13 cellular contexts compared by ENCODE assay signal in genomic region chr6:108359901-108360882, GRCh38.
DNase-seq lines count a peak whose midpoint lies in the region; FAIRE-seq and TF ChIP-seq lines count a peak whose summit lies in the region.
"Had no signal": no experiment of that assay in that cellular context is flagged by ENCODE, and none has a peak within 500 bp of the region (broad histone marks: within the 10 kb centered on the region; RNA-seq: fewer than 3 reads in every experiment).

No MANE protein-coding gene starts in this region.

- no peak overlapping the region for H3K9ac ChIP-seq in OCI-LY1 (ENCODE audit: low read length)

- H3K9me2 ChIP-seq in OCI-LY1 (ENCODE audit: low read depth, low read length) = no peaks in the 10 kb centered on the region

- peak; percentile 52; the same call in 1 of the 2 replicates for TF ChIP-seq CTCF in OCI-LY1 (IDR thresholded peaks at IDR 0.05; ENCODE audit: low read length)
- peak; percentile 35 for TF ChIP-seq CTCF in epithelial cell of proximal tubule (conservative IDR thresholded peaks at IDR 0.05; ENCODE audit: low read depth, low read length)

- DNase-seq in GM18507 (ENCODE audit: extremely low spot score, insufficient read length, low read depth) (no peak), epithelial cell of proximal tubule (ENCODE audit: low read depth) (no peak), NCI-H1105 treated with DMSO at 0.1 percent for 48 hours (lab: John Stamatoyannopoulos, UW) (no peak), H4 (ENCODE audit: low spot score) (no peak), COR-L47 (lab: John Stamatoyannopoulos, UW) (no peak)
- no peak for DNase-seq in stimulated activated CD4-positive, alpha-beta T cell treated with anti-CD3 and anti-CD28 coated beads, Interleukin-4, amount 100 ng/mL, for 24 hours
- DNase-seq: activated T-cell treated with anti-CD3 and anti-CD28 coated beads, Interleukin-2, amount 50 U/mL, for 1 hour; NCI-H774 had no signal

- no peaks in the 10 kb centered on the region for H3K27me3 ChIP-seq in OCI-LY1 (ENCODE audit: insufficient read depth, low read length)
- H3K27me3 ChIP-seq: gastroesophageal sphincter, right atrium auricular region, tibial nerve had no signal

- H3K4me3 ChIP-seq in OCI-LY1 (ENCODE audit: low read depth, low read length, poor library complexity, severe bottlenecking) = no peak overlapping the region
- no peak overlapping the region for H3K4me3 ChIP-seq in epithelial cell of proximal tubule (ENCODE audit: low read depth, low read length)
- H3K4me3 ChIP-seq: gastroesophageal sphincter, right atrium auricular region, tibial nerve had no signal

- H3K4me2 ChIP-seq in OCI-LY1 (ENCODE audit: low read length) = no peak overlapping the region

- no peaks in the 10 kb centered on the region for H3K79me2 ChIP-seq in OCI-LY1 (ENCODE audit: insufficient read depth, low read length)

- no peak overlapping the region for H3K27ac ChIP-seq in OCI-LY1 (ENCODE audit: low read depth, low read length, poor library complexity, severe bottlenecking)
- H3K27ac ChIP-seq: gastroesophageal sphincter, right atrium auricular region, tibial nerve had no signal

- no peaks in the 10 kb centered on the region for H3F3A ChIP-seq in OCI-LY1 (ENCODE audit: insufficient read depth, low read length)

- H2AFZ ChIP-seq in OCI-LY1 (ENCODE audit: low read length) = no peak overlapping the region

- H3K9me3 ChIP-seq in OCI-LY1 (ENCODE audit: low read length) = no peaks in the 10 kb centered on the region
- H3K9me3 ChIP-seq: gastroesophageal sphincter, right atrium auricular region, tibial nerve had no signal

- no peaks in the 10 kb centered on the region for H4K20me1 ChIP-seq in OCI-LY1 (ENCODE audit: insufficient read depth, low read length)

- no peaks in the 10 kb centered on the region for H3K4me1 ChIP-seq in OCI-LY1 (ENCODE audit: insufficient read depth, low read length, severe bottlenecking)
- H3K4me1 ChIP-seq: gastroesophageal sphincter, right atrium auricular region, tibial nerve had no signal

- FAIRE-seq in A204.1 (lab: Jason Lieb, UNC) (peak; percentile 62), GM18507 (lab: Jason Lieb, UNC) (peak; percentile 66)

- no peaks in the 10 kb centered on the region for H3K36me3 ChIP-seq in OCI-LY1 (ENCODE audit: insufficient read depth, low read length)
- H3K36me3 ChIP-seq: right atrium auricular region had no signal
